Comparison of ENCODE assay signal across 8 cellular contexts in genomic region chrX:55716937-55717336, GRCh38. TPM values are rescaled to one million over a fixed set of nuclear protein-coding genes. Genes with fewer than 3 reads are reported as not detected.
DNase-seq lines count a peak whose midpoint lies in the region; ATAC-seq and TF ChIP-seq lines count a peak whose summit lies in the region.

No MANE protein-coding gene starts in this region.

- no peaks in the 10 kb centered on the region for H3K9me2 ChIP-seq in neural cell (ENCODE audit: insufficient read depth, low read length)

- H3K4me2 ChIP-seq in BLaER1 treated with 17β-estradiol and CSF1 and Interleukin-3, amounts not matched to agents 10 nM and 100 nM: peak overlapping the region in 10 of 11 experiments; percentile 2 to 57 (median 28); a peak in 16 of 22 replicates
- no peak overlapping the region for H3K4me2 ChIP-seq in neural cell (ENCODE audit: low read length)

- H3K9ac ChIP-seq in BLaER1 treated with 17β-estradiol and CSF1 and Interleukin-3, amounts not matched to agents 10 nM and 100 nM: peak overlapping the region in 5 of 11 experiments; percentile 12 to 39 (median 26); a peak in 3 of 22 replicates
- H3K9ac ChIP-seq in neural cell (ENCODE audit: low read length): no peak overlapping the region

- peak overlapping the region in 8 of 11 experiments; percentile 8 to 81 (median 50); a peak in 11 of 22 replicates for H3K27ac ChIP-seq in BLaER1 treated with 17β-estradiol and CSF1 and Interleukin-3, amounts not matched to agents 10 nM and 100 nM
- H3K27ac ChIP-seq in coronary artery: peak overlapping the region; percentile 69 to 87
- H3K27ac ChIP-seq in neural cell (ENCODE audit: low read length): peak overlapping the region; percentile 52

- H3F3A ChIP-seq in neural cell (ENCODE audit: insufficient read depth, low read length, poor library complexity, severe bottlenecking): no peaks in the 10 kb centered on the region

- peaks cover 8 to 64% (median 33%) of the 10 kb centered on the region in 11 experiments; a peak in 19 of 22 replicates for H3K27me3 ChIP-seq in BLaER1 treated with 17β-estradiol and CSF1 and Interleukin-3, amounts not matched to agents 10 nM and 100 nM
- H3K27me3 ChIP-seq in MG63: no peaks in the 10 kb centered on the region
- H3K27me3 ChIP-seq in neural cell (ENCODE audit: insufficient read depth, low read depth, low read length): no peaks in the 10 kb centered on the region

- no peaks in the 10 kb centered on the region for H4K20me1 ChIP-seq in BLaER1 treated with 17β-estradiol and CSF1 and Interleukin-3, amounts not matched to agents 10 nM and 100 nM
- H4K20me1 ChIP-seq in neural cell (ENCODE audit: insufficient read depth): no peaks in the 10 kb centered on the region

- DNase-seq in MG63: no peak
- no peak for DNase-seq in coronary artery (ENCODE audit: low spot score)
- no peak for DNase-seq in GM10266 (ENCODE audit: extremely low spot score)
- DNase-seq in mucosa of descending colon: no peak
- no peak for DNase-seq in activated CD4-positive, CD25-positive, alpha-beta regulatory T cell (lab: John Stamatoyannopoulos, UW)

- H2AFZ ChIP-seq in neural cell (ENCODE audit: low read depth, low read length): peak overlapping the region; percentile 40

- peak overlapping the region; percentile 4 to 71 (median 58); a peak in 15 of 20 replicates for H3K4me3 ChIP-seq in BLaER1 treated with 17β-estradiol and CSF1 and Interleukin-3, amounts not matched to agents 10 nM and 100 nM
- H3K4me3 ChIP-seq in MG63 (peak overlapping the region; percentile 78), coronary artery (peak overlapping the region; percentile 73), neural cell (ENCODE audit: low read length) (peak overlapping the region; percentile 85), mucosa of descending colon (no peak overlapping the region)

- H3K4me1 ChIP-seq in BLaER1 treated with 17β-estradiol and CSF1 and Interleukin-3, amounts not matched to agents 10 nM and 100 nM: peaks cover 0 to 12% (median 2%) of the 10 kb centered on the region in 10 experiments; a peak in 4 of 20 replicates
- H3K4me1 ChIP-seq in mucosa of descending colon (ENCODE audit: low read depth): no peaks in the 10 kb centered on the region

- peaks cover 10% of the 10 kb centered on the region for H3K79me2 ChIP-seq in neural cell (replicated peaks; ENCODE audit: insufficient read depth, low read length)

- H3K36me3 ChIP-seq in BLaER1 treated with 17β-estradiol and CSF1 and Interleukin-3, amounts not matched to agents 10 nM and 100 nM: peaks cover 0 to 19% (median 0%) of the 10 kb centered on the region in 11 experiments; a peak in 3 of 22 replicates
- H3K36me3 ChIP-seq in MG63 (peaks cover 6% of the 10 kb centered on the region; the same call in 1 of the 2 replicates), neural cell (ENCODE audit: insufficient read depth, low read length) (no peaks in the 10 kb centered on the region), mucosa of descending colon (ENCODE audit: low read depth) (no peaks in the 10 kb centered on the region)

- TF ChIP-seq EP300 in neural cell (conservative IDR thresholded peaks at IDR 0.05; ENCODE audit: poor library complexity, severe bottlenecking): no peak

- peaks cover 15 to 54% (median 36%) of the 10 kb centered on the region in 11 experiments for H3K9me3 ChIP-seq in BLaER1 treated with 17β-estradiol and CSF1 and Interleukin-3, amounts not matched to agents 10 nM and 100 nM (replicated peaks in 1 of 11)
- no peaks in the 10 kb centered on the region for H3K9me3 ChIP-seq in MG63
- H3K9me3 ChIP-seq in neural cell (ENCODE audit: low read length): no peaks in the 10 kb centered on the region
- H3K9me3 ChIP-seq in mucosa of descending colon: no peaks in the 10 kb centered on the region

- intact Hi-C loops in mucosa of descending colon (cut with DNase I, micrococcal nuclease): no loop called here

- ATAC-seq in GM18520 (IDR thresholded peaks at IDR 0.05; ENCODE audit: unreplicated experiment) (no peak), mucosa of descending colon (no peak)

- TF ChIP-seq CTCF in coronary artery (IDR thresholded peaks at IDR 0.05) (no peak), neural cell (IDR thresholded peaks at IDR 0.05; ENCODE audit: poor library complexity, severe bottlenecking) (no peak), GM10266 (IDR thresholded peaks at IDR 0.05; ENCODE audit: control insufficient read depth, insufficient read depth, low read depth, missing control alignments) (no peak), mucosa of descending colon (IDR thresholded peaks at IDR 0.05) (no peak)

- TF ChIP-seq RAD21 in neural cell (conservative IDR thresholded peaks at IDR 0.05): no peak

TF ChIP-seq in neural cell, 6 proteins besides CTCF, POLR2A, EP300 and RAD21:
- TF ChIP-seq EZH2 (IDR thresholded peaks at IDR 0.05; ENCODE audit: borderline replicate concordance, insufficient read depth, low read length, poor library complexity, severe bottlenecking): no peak
- no peak for TF ChIP-seq REST (IDR thresholded peaks at IDR 0.05; ENCODE audit: borderline replicate concordance)
- no peak for TF ChIP-seq TAF1 (IDR thresholded peaks at IDR 0.05; ENCODE audit: low read depth)
- no peak for TF ChIP-seq SMC3 (conservative IDR thresholded peaks at IDR 0.05; ENCODE audit: poor library complexity)
- no peak for TF ChIP-seq POLR2AphosphoS5 (IDR thresholded peaks at IDR 0.05)
- TF ChIP-seq MXI1 (conservative IDR thresholded peaks at IDR 0.05; ENCODE audit: poor library complexity, severe bottlenecking): no peak

RNA-seq across cellular contexts. Expression of gene RRAGB, which starts 0.6 kb away (rescaled TPM):
- 6.5 and 9.2 TPM in 2 replicates for total RNA-seq in MG63 (2014; rRNA removed; shearing (Covaris generic); ENCODE audit: low replicate concordance)
- polyA plus RNA-seq in neural cell: 124 and 161 TPM in 2 replicates
- 82.7 and 82.8 TPM in 2 replicates for polyA minus RNA-seq in neural cell
- 10 to 100 TPM in 2 of 3 donors, 1 to 10 TPM in 1; 8.9 to 17.4 (median 11.3) TPM for total RNA-seq in mucosa of descending colon
